8 cellular contexts compared by ENCODE assay signal in the genomic region with DNA sequence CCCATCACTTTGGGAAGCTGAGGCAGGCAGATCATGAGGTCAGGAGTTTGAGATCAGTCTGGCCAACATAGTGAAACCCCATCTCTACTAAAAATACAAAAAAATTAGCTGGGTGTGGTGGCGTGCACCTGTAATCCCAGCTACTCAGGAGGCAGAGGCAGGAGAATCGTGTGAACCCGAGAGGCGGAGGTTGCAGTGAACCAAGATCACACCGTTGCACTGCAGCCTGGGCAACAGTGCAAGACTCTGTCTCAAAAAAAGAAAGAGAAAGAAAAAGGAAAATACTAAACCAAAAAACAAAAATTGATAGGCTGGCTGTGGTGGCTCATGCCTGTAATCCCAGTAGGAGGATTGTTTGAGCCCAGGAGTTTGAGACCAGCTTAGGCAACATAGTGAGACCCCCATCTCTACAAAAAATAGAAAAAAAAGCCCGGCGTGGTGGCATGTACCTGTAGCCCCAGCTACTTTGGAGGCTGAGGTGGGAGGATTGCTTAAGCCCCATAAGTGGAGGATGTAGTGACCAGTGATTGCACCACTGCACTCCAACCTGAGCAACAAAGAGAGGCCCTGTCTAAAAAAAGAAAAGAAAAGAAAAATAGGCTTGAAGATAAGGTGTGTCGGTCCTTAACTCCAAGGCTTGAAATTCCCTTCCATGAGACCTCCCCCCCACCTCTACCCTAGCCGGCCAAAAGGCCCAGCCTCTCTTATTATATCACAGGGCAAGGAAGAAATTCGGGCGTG. TPM values are rescaled to one million over a fixed set of nuclear protein-coding genes. Genes with fewer than 3 reads are reported as not detected.
DNase-seq lines count a peak whose midpoint lies in the region; TF ChIP-seq lines count a peak whose summit lies in the region.
"Not testable (repeated sequence)": the region's sequence is repeated elsewhere in the genome, so short reads cannot be mapped to it uniquely, and the experiment has no call there.

No MANE protein-coding gene starts in this region.

- DNase-seq in Calu3; activated naive CD4-positive, alpha-beta T cell treated with anti-CD3 and anti-CD28 coated beads, Interleukin-2, amount 10 ng/mL, durations not matched to agents 7 days and 5 days; transverse colon: not testable (repeated sequence)
- peak; percentile 39 for DNase-seq in SK-N-SH

- not testable (repeated sequence) for H3K36me3 ChIP-seq in SK-N-SH (replicated peaks in 1 of 2; ENCODE audit: control insufficient read depth in 1 of 2, insufficient read depth in 2 of 2, low read length in 1 of 2); endocrine pancreas (ENCODE audit: control insufficient read depth, insufficient read depth, low read length); transverse colon
- peaks cover 10% of the 10 kb centered on the region for H3K36me3 ChIP-seq in neuron (ENCODE audit: insufficient read depth, low read length)

- peak overlapping the region; percentile 97 for H3K4me3 Mint-ChIP-seq in Calu3 (ENCODE audit: low read depth, unreplicated experiment)
- peak overlapping the region; percentile 78 to 98 (median 94) for H3K4me3 Mint-ChIP-seq in IgD-negative memory B cell
- H3K4me3 Mint-ChIP-seq in activated naive CD4-positive, alpha-beta T cell treated with anti-CD3 and anti-CD28 coated beads, Interleukin-2, amount 10 ng/mL, durations not matched to agents 7 days and 5 days, result peak overlapping the region; percentile 91

- TF ChIP-seq CTCF in Calu3 (IDR thresholded peaks at IDR 0.05; ENCODE audit: unreplicated experiment); SK-N-SH (IDR thresholded peaks at IDR 0.05); transverse colon (IDR thresholded peaks at IDR 0.05): not testable (repeated sequence)

- TF ChIP-seq EP300 in SK-N-SH (IDR thresholded peaks at IDR 0.05; ENCODE audit: borderline replicate concordance in 1 of 2, low read depth in 1 of 2, low read length in 1 of 2); transverse colon (IDR thresholded peaks at IDR 0.05; ENCODE audit: low read depth): not testable (repeated sequence)

- intact Hi-C loops in Calu3 (cut with micrococcal nuclease; ENCODE audit: unreplicated experiment); transverse colon (cut with DNase I; ENCODE audit: low total_unique reads): not testable (repeated sequence)

- peak overlapping the region; percentile 80 for H3K9ac ChIP-seq in SK-N-SH
- not testable (repeated sequence) for H3K9ac ChIP-seq in endocrine pancreas (ENCODE audit: control insufficient read depth, insufficient read depth, low read length)

- not testable (repeated sequence) for H4K20me1 ChIP-seq in SK-N-SH (ENCODE audit: insufficient read depth)

- not testable (repeated sequence) for H3K27me3 ChIP-seq in SK-N-SH (ENCODE audit: insufficient read depth); endocrine pancreas (ENCODE audit: control insufficient read depth, insufficient read depth, low read length); neuron (ENCODE audit: insufficient read depth, low read length); transverse colon

- H3K9me3 Mint-ChIP-seq in Calu3 (ENCODE audit: low read depth, unreplicated experiment); IgD-negative memory B cell; activated naive CD4-positive, alpha-beta T cell treated with anti-CD3 and anti-CD28 coated beads, Interleukin-2, amount 10 ng/mL, durations not matched to agents 7 days and 5 days: not testable (repeated sequence)

- H3K4me1 Mint-ChIP-seq in Calu3 (ENCODE audit: low read depth, unreplicated experiment), result peaks cover 25% of the 10 kb centered on the region
- H3K4me1 Mint-ChIP-seq in IgD-negative memory B cell, result peaks cover 10 to 15% (median 12%) of the 10 kb centered on the region in 3 donors
- peaks cover 40% of the 10 kb centered on the region for H3K4me1 Mint-ChIP-seq in activated naive CD4-positive, alpha-beta T cell treated with anti-CD3 and anti-CD28 coated beads, Interleukin-2, amount 10 ng/mL, durations not matched to agents 7 days and 5 days

- peaks cover 34% of the 10 kb centered on the region for H3K79me2 ChIP-seq in SK-N-SH (ENCODE audit: insufficient read depth)

- CTCF ChIA-PET in Calu3 (lab: Charles Lee), result interaction anchor here (0.6 to 1.7 kb wide), 4 partner anchors 33 to 569 kb away, joined by 3 to 5 read pairs (median 4); a partner anchor contains a TSS
- CTCF ChIA-PET in SK-N-SH (lab: Yijun Ruan, JAX), result not testable (repeated sequence)
- CTCF ChIA-PET in activated naive CD4-positive, alpha-beta T cell treated with anti-CD3 and anti-CD28 coated beads, Interleukin-2, amount 10 ng/mL, durations not matched to agents 7 days and 5 days (lab: Charles Lee), result interaction anchor here (1.2 to 1.4 kb wide), 2 partner anchors 170 to 321 kb away, joined by 3 to 4 read pairs; no protein-coding TSS in a partner anchor

- WGBS in SK-N-SH (ENCODE audit: low lambda C conversion rate), result 68% methylated on average over 11 of the region's 11 CpGs
- 47 to 56% methylated on average over 3 to 11 of the region's 11 CpGs for WGBS in transverse colon (ENCODE audit: low coverage in 1 of 2), 2 donors

- TF ChIP-seq POLR2A in transverse colon (IDR thresholded peaks at IDR 0.05), result not testable (repeated sequence)

- POLR2A ChIA-PET in SK-N-SH (lab: Yijun Ruan, JAX), result not testable (repeated sequence)

- not testable (repeated sequence) for H3K9me2 ChIP-seq in SK-N-SH

- peaks cover 40% of the 10 kb centered on the region for H3K36me3 Mint-ChIP-seq in Calu3 (ENCODE audit: insufficient read depth, unreplicated experiment)
- H3K36me3 Mint-ChIP-seq in IgD-negative memory B cell, result not testable (repeated sequence)
- H3K36me3 Mint-ChIP-seq in activated naive CD4-positive, alpha-beta T cell treated with anti-CD3 and anti-CD28 coated beads, Interleukin-2, amount 10 ng/mL, durations not matched to agents 7 days and 5 days, result peaks cover 19% of the 10 kb centered on the region

- peak overlapping the region; percentile 58 to 84 for H3K4me3 ChIP-seq in SK-N-SH (ENCODE audit: low read depth in 2 of 2, low read length in 1 of 2)
- peak overlapping the region; percentile 77 for H3K4me3 ChIP-seq in endocrine pancreas (ENCODE audit: control insufficient read depth, insufficient read depth, low read length)
- peak overlapping the region; percentile 65 for H3K4me3 ChIP-seq in iPS-18c (ENCODE audit: insufficient read depth, low read depth, low read length)
- H3K4me3 ChIP-seq in neuron (ENCODE audit: low read length), result peak overlapping the region; percentile 89
- H3K4me3 ChIP-seq in transverse colon, result peak overlapping the region in 3 of 4 donors; percentile 50 to 59 (median 57)

- peak overlapping the region; percentile 96 for H3K4me2 ChIP-seq in SK-N-SH

- H3F3A ChIP-seq in SK-N-SH (replicated peaks; ENCODE audit: insufficient read depth), result peaks cover 19% of the 10 kb centered on the region

- peak overlapping the region in 1 of 2 experiments; percentile 89; a peak in 1 of 4 replicates for H3K27ac ChIP-seq in SK-N-SH (ENCODE audit: low read depth in 2 of 2, low read length in 1 of 2)
- not testable (repeated sequence) for H3K27ac ChIP-seq in transverse colon

- TSS peak; percentile 51 for BruUV-seq in Calu3 (replicated peaks; lab: Mats Ljungman, UMichigan)

- not testable (repeated sequence) for H3K9me3 ChIP-seq in SK-N-SH; endocrine pancreas (ENCODE audit: control insufficient read depth, low read length); iPS-18c (ENCODE audit: control insufficient read depth, insufficient read depth, low read length); neuron (ENCODE audit: low read length); transverse colon

- in situ Hi-C loops in transverse colon (cut with MboI; ENCODE audit: low pct_ligation_motif_present in 1 of 4, low pct_unique_long_range_greater_than_20kb in 1 of 4, low sequenced_read_pairs in 3 of 4), result not testable (repeated sequence)

- H2AFZ ChIP-seq in SK-N-SH (ENCODE audit: low read depth) (peak overlapping the region; percentile 90), neuron (ENCODE audit: low read depth, low read length) (peak overlapping the region; percentile 73)

- not testable (repeated sequence) for TF ChIP-seq RAD21 in SK-N-SH (IDR thresholded peaks at IDR 0.05; ENCODE audit: low read length)

- H3K27me3 Mint-ChIP-seq in Calu3 (ENCODE audit: unreplicated experiment); IgD-negative memory B cell; activated naive CD4-positive, alpha-beta T cell treated with anti-CD3 and anti-CD28 coated beads, Interleukin-2, amount 10 ng/mL, durations not matched to agents 7 days and 5 days: not testable (repeated sequence)

- H3K4me1 ChIP-seq in SK-N-SH (ENCODE audit: control insufficient read depth in 1 of 2, insufficient read depth in 2 of 2, low read depth in 1 of 2, low read length in 1 of 2), result peaks cover 3 to 12% of the 10 kb centered on the region in 2 experiments; a peak in 2 of 4 replicates
- not testable (repeated sequence) for H3K4me1 ChIP-seq in endocrine pancreas (ENCODE audit: control insufficient read depth, insufficient read depth, low read length); neuron (ENCODE audit: insufficient read depth, low read length)
- H3K4me1 ChIP-seq in transverse colon, result peaks cover 11 to 17% (median 12%) of the 10 kb centered on the region in 4 donors

- peak overlapping the region; percentile 99 for H3K27ac Mint-ChIP-seq in Calu3 (ENCODE audit: unreplicated experiment)
- H3K27ac Mint-ChIP-seq in IgD-negative memory B cell, result not testable (repeated sequence)
- H3K27ac Mint-ChIP-seq in activated naive CD4-positive, alpha-beta T cell treated with anti-CD3 and anti-CD28 coated beads, Interleukin-2, amount 10 ng/mL, durations not matched to agents 7 days and 5 days, result peak overlapping the region; percentile 87

RNA-seq across cellular contexts. Expression of a gene that starts 0.9 kb away (rescaled TPM):
- total RNA-seq in Calu3 (2022) (53.0 and 55.8 TPM in 2 replicates), transverse colon (10 to 100 TPM in 1 of 4 donors, 1 to 10 TPM in 2, not detected in 1; 3.3 to 21.5 (median 4.0) TPM)
- polyA plus RNA-seq in IgD-negative memory B cell (1.4 TPM), SK-N-SH (2012; rRNA removed) (35.0 and 46.0 TPM in 2 replicates)
- 49.5 and 64.5 TPM in 2 replicates for polyA plus RNA-seq in SK-N-SH (2012; cell fraction: cytosol; rRNA removed)
- 9.5 and 14.2 TPM in 2 replicates for polyA plus RNA-seq in SK-N-SH (2012; cell fraction: nucleus; rRNA removed)

RNA-seq across cellular contexts. Expression of a gene that starts 7.3 kb away (rescaled TPM):
- 28.5 and 30.1 TPM in 2 replicates for total RNA-seq in Calu3 (2022)
- polyA plus RNA-seq in IgD-negative memory B cell, result 23.3 TPM
- polyA plus RNA-seq in SK-N-SH (2012; rRNA removed), result 14.5 and 20.3 TPM in 2 replicates
- polyA plus RNA-seq in SK-N-SH (2012; cell fraction: cytosol; rRNA removed), result 19.1 and 20.1 TPM in 2 replicates
- 12.1 and 19.2 TPM in 2 replicates for polyA plus RNA-seq in SK-N-SH (2012; cell fraction: nucleus; rRNA removed)
- total RNA-seq in transverse colon, result 10 to 100 TPM; 16.9 to 53.3 (median 23.9) TPM

RNA-seq across cellular contexts. Expression of a gene that starts 24.3 kb away (rescaled TPM):
- total RNA-seq in Calu3 (2022), result 23.9 and 26.7 TPM in 2 replicates
- polyA plus RNA-seq in IgD-negative memory B cell, result 15.3 TPM
- 10.2 and 14.2 TPM in 2 replicates for polyA plus RNA-seq in SK-N-SH (2012; rRNA removed)
- polyA plus RNA-seq in SK-N-SH (2012; cell fraction: cytosol; rRNA removed), result 10.8 and 12.3 TPM in 2 replicates
- 9.9 and 18.4 TPM in 2 replicates for polyA plus RNA-seq in SK-N-SH (2012; cell fraction: nucleus; rRNA removed)
- 10 to 100 TPM in 3 of 4 donors, 1 to 10 TPM in 1; 6.2 to 34.4 (median 19.7) TPM for total RNA-seq in transverse colon
